27 cellular contexts compared by ENCODE assay signal in the genomic region with DNA sequence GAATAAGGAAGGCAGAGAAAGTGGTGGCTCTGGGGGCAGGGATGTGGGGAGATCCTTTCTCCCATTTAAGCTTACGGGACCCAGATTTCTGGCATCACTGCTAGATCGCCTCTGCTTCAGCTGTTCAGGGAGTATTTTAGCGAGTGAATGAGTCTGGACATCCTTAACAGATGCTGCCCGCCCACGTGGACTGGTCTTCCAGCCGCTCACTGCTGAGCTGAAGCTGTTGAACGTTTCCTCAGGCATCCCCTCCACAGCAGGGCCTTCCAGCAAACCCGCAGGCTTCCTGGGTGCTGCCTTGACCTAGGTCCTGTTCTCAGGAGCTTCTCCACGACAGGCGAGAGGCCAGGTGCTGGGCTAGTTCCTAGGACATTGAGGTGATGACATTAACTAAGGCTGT.
"Had no signal": no experiment of that assay in that cellular context is flagged by ENCODE, and none has a peak within 500 bp of the region (broad histone marks: within the 10 kb centered on the region; RNA-seq: fewer than 3 reads in every experiment).

No MANE protein-coding gene starts in this region.

- H3K4me3 ChIP-seq: SK-N-MC had no signal

- H3K4me3 Mint-ChIP-seq: activated B cell treated with CpG ODN at 0.5 μM for 24 hours; activated CD4-positive, alpha-beta memory T cell treated with anti-CD3 and anti-CD28 coated beads, Interleukin-2, amount 10 ng/mL, durations not matched to agents 7 days and 5 days; activated naive CD4-positive, alpha-beta T cell treated with anti-CD3 and anti-CD28 coated beads for 36 hours; activated naive CD8-positive, alpha-beta T cell; activated T-helper 17 cell treated with anti-CD3 and anti-CD28 coated beads, Interleukin-2, amount 50 U/mL, for 72 hours; brain; T-cell had no signal

- H3K36me3 Mint-ChIP-seq: activated naive CD8-positive, alpha-beta T cell; brain; T-cell had no signal

- ATAC-seq: activated T-helper 17 cell treated with anti-CD3 and anti-CD28 coated beads, Interleukin-2, amount 50 U/mL, for 72 hours; Panc1; Right ventricle myocardium inferior; T-cell had no signal

- H3K9me3 Mint-ChIP-seq: activated B cell treated with CpG ODN at 0.5 μM for 24 hours; activated CD4-positive, alpha-beta memory T cell treated with anti-CD3 and anti-CD28 coated beads, Interleukin-2, amount 10 ng/mL, durations not matched to agents 7 days and 5 days; activated naive CD4-positive, alpha-beta T cell treated with anti-CD3 and anti-CD28 coated beads for 36 hours; activated T-helper 17 cell treated with anti-CD3 and anti-CD28 coated beads, Interleukin-2, amount 50 U/mL, for 72 hours; brain; T-cell had no signal

- H3K27me3 Mint-ChIP-seq: activated B cell treated with CpG ODN at 0.5 μM for 24 hours, T-cell had no signal

- H3K4me1 Mint-ChIP-seq: activated B cell treated with CpG ODN at 0.5 μM for 24 hours; activated CD4-positive, alpha-beta memory T cell treated with anti-CD3 and anti-CD28 coated beads, Interleukin-2, amount 10 ng/mL, durations not matched to agents 7 days and 5 days; activated T-helper 17 cell treated with anti-CD3 and anti-CD28 coated beads, Interleukin-2, amount 50 U/mL, for 72 hours; T-cell had no signal

- DNase-seq: activated B cell treated with CpG ODN at 0.5 μM for 24 hours; activated CD4-positive, alpha-beta memory T cell treated with anti-CD3 and anti-CD28 coated beads, Interleukin-2, amount 10 ng/mL, durations not matched to agents 7 days and 5 days; activated CD4-positive, alpha-beta T cell treated with anti-CD3 and anti-CD28 coated beads for 1 hour; activated CD4-positive, alpha-beta T cell treated with anti-CD3 and anti-CD28 coated beads, Interleukin-2, amount 50 U/mL, for 1 hour; activated gamma-delta T cell; activated naive CD4-positive, alpha-beta T cell treated with anti-CD3 and anti-CD28 coated beads for 36 hours; activated T-cell treated with anti-CD3 and anti-CD28 coated beads for 4 hours; activated T-cell treated with anti-CD3 and anti-CD28 coated beads, Interleukin-2, amount 50 U/mL, for 48 hours; KG1; NCI-H1092; NCI-H1417; NCI-H1930; NCI-H2171 treated with DMSO at 0.1 percent for 48 hours; NCI-H345; NCI-H510A; NK-92 treated with Interleukin-12 subunit alpha and Interleukin-12 subunit beta, amount 100 ng/mL, for 24 hours; OCI-M1; RPMI8226; T-cell; T-helper 2 cell; T1000 had no signal

- H3K27ac Mint-ChIP-seq: activated B cell treated with CpG ODN at 0.5 μM for 24 hours; activated CD4-positive, alpha-beta memory T cell treated with anti-CD3 and anti-CD28 coated beads, Interleukin-2, amount 10 ng/mL, durations not matched to agents 7 days and 5 days; activated naive CD4-positive, alpha-beta T cell treated with anti-CD3 and anti-CD28 coated beads for 36 hours; activated naive CD8-positive, alpha-beta T cell; activated T-helper 17 cell treated with anti-CD3 and anti-CD28 coated beads, Interleukin-2, amount 50 U/mL, for 72 hours; brain; T-cell had no signal

- H3K27ac ChIP-seq: SK-N-MC had no signal
